19 cellular contexts compared by ENCODE assay signal in the genomic region with DNA sequence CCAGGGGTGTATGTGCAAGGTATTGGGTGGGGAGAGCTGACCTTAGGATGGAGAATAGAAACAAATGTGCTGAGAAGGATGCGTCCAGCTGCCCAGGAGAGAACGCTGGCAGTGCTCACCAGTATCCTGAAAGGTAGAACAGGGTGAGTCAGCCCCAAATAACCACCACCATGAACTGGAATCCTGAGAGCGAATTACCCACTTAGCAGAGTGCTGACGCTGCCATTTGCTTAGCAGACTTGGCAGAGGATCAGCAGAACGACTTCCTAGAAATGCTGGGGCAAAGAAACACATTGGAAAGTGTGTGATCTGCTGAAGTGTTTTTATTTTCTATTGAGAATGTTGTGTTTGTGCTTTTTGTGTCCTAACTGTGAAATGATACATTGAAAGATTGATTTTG.
DNase-seq lines count a peak whose midpoint lies in the region; ATAC-seq and TF ChIP-seq lines count a peak whose summit lies in the region.
"Had no signal": no experiment of that assay in that cellular context is flagged by ENCODE, and none has a peak within 500 bp of the region (broad histone marks: within the 10 kb centered on the region; RNA-seq: fewer than 3 reads in every experiment).

No MANE protein-coding gene starts in this region.

- ATAC-seq in psoas muscle: no peak
- no peak for ATAC-seq in HG03045 (IDR thresholded peaks at IDR 0.05; ENCODE audit: unreplicated experiment)
- ATAC-seq in GM21717 (IDR thresholded peaks at IDR 0.05; ENCODE audit: unreplicated experiment): no peak

- WGBS in psoas muscle, 3 donors: 30 to 38% (median 31%) methylated on average over 5 of the region's 5 CpGs
- 72% methylated on average over 5 of the region's 5 CpGs for WGBS in smooth muscle cell (ENCODE audit: low lambda C conversion rate)

- no peak overlapping the region for H3K4me3 ChIP-seq in psoas muscle
- no peak overlapping the region for H3K4me3 ChIP-seq in smooth muscle cell
- H3K4me3 ChIP-seq: esophagus squamous epithelium, Peyer's patch, right atrium auricular region, upper lobe of left lung had no signal

- H3K36me3 ChIP-seq in psoas muscle (ENCODE audit: insufficient read depth in 1 of 2, low read depth in 1 of 2): no peaks in the 10 kb centered on the region
- H3K36me3 ChIP-seq in smooth muscle cell (ENCODE audit: low read depth): no peaks in the 10 kb centered on the region
- H3K36me3 ChIP-seq: esophagus squamous epithelium, Peyer's patch, right atrium auricular region, upper lobe of left lung had no signal

- DNase-seq in Ammon's horn (ENCODE audit: low spot score): peak; percentile 49
- peak; percentile 18 for DNase-seq in M059J (ENCODE audit: low read depth)
- DNase-seq in astrocyte of the hippocampus (ENCODE audit: low read depth, low spot score): peak; percentile 13
- peak; percentile 45 for DNase-seq in medulla oblongata (ENCODE audit: extremely low spot score)
- no peak for DNase-seq in psoas muscle
- DNase-seq in smooth muscle cell (lab: John Stamatoyannopoulos, UW; ENCODE audit: unreplicated experiment): no peak
- DNase-seq: activated CD4-positive, alpha-beta T cell treated with anti-CD3 and anti-CD28 coated beads for 48 hours; activated CD8-positive, alpha-beta memory T cell treated with anti-CD3 and anti-CD28 coated beads, Interleukin-2, amount 50 U/mL, for 4 hours; activated gamma-delta T cell treated with Interleukin-2 at 50 U/mL for 16 hours; CD4-positive, alpha-beta T cell; effector CD4-positive, alpha-beta T cell; esophagus squamous epithelium; NCI-H748 treated with DMSO at 0.1 percent for 48 hours; Peyer's patch; stimulated activated naive CD4-positive, alpha-beta T cell treated with Interleukin-2 at 50 U/mL for 16 hours had no signal

- H3K4me2 ChIP-seq in smooth muscle cell: no peak overlapping the region

- H4K20me1 ChIP-seq in smooth muscle cell (ENCODE audit: low read depth): no peaks in the 10 kb centered on the region

- H3K27ac ChIP-seq in psoas muscle (no peak overlapping the region), smooth muscle cell (ENCODE audit: low read depth) (no peak overlapping the region)
- H3K27ac ChIP-seq: esophagus squamous epithelium, Peyer's patch, right atrium auricular region, upper lobe of left lung had no signal

- H3K9me3 ChIP-seq in psoas muscle (no peaks in the 10 kb centered on the region), smooth muscle cell (replicated peaks; ENCODE audit: low read depth) (no peaks in the 10 kb centered on the region)
- H3K9me3 ChIP-seq: esophagus squamous epithelium, Peyer's patch, right atrium auricular region, upper lobe of left lung had no signal

- TF ChIP-seq CTCF in psoas muscle (IDR thresholded peaks at IDR 0.05) (no peak), smooth muscle cell (IDR thresholded peaks at IDR 0.05; ENCODE audit: borderline replicate concordance, insufficient read depth, poor library complexity, severe bottlenecking) (no peak)

- no peak overlapping the region for H2AFZ ChIP-seq in smooth muscle cell (ENCODE audit: low read depth)

- intact Hi-C loops in psoas muscle (cut with DNase I): no loop called here

- H3K27me3 ChIP-seq in psoas muscle (ENCODE audit: insufficient read depth in 3 of 3, low read length in 2 of 3) (peaks cover 0 to 22% (median 0%) of the 10 kb centered on the region in 3 donors), smooth muscle cell (ENCODE audit: low read depth) (no peaks in the 10 kb centered on the region)
- H3K27me3 ChIP-seq: Peyer's patch, right atrium auricular region, upper lobe of left lung had no signal

- H3K9ac ChIP-seq in smooth muscle cell (ENCODE audit: low read depth): no peak overlapping the region

- no peaks in the 10 kb centered on the region for H3F3A ChIP-seq in smooth muscle cell (ENCODE audit: low read depth)

- H3K4me1 ChIP-seq in psoas muscle: no peaks in the 10 kb centered on the region
- H3K4me1 ChIP-seq in smooth muscle cell (ENCODE audit: low read depth): no peaks in the 10 kb centered on the region
- H3K4me1 ChIP-seq: Peyer's patch, right atrium auricular region had no signal

- no peaks in the 10 kb centered on the region for H3K79me2 ChIP-seq in smooth muscle cell (ENCODE audit: low read depth)

Comparison
In these comparisons a context has a peak if more than half of its experiments do, and no peak if none do; other contexts are left out.
1. DNase-seq: peak in Ammon's horn (single experiment), M059J (single experiment), astrocyte of the hippocampus (single experiment) and medulla oblongata (single experiment); none in psoas muscle (0 of 2) and smooth muscle cell (single experiment).